ENCODE assay signal across 2 cellular contexts in the genomic region with DNA sequence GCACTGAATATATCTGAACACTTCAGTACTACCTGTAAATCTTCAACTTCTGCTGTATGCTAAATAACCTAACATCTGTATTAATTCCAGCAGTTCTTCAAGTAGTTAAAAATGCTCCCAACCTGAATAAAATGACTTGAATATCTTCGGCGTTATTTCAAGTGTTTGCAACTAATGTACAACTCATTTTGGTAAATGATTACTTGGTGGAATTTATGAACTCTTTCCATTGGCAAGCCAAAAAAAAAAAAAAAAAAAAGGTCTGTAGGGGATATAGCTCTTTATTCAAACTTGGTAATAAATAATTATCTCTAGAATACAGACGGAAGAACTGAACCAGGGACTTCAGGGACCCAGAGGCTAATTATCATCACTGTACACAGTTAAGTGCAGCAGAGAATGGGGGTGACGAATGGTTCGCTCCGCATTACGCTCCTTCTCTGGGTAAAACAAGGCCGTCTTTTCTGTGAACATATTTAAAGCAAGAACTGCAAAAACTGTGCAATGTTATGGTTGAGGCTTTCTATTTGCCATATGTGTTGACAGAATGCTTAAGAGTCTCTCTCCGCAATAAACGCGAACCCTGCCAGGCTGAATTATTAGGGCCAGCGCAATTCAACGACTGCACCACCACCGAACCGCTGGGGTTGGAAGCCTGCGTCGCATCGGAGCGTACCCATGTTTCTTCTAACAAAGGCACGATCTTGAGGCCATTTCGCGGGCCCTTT.
TF ChIP-seq lines count a peak whose summit lies in the region.

No MANE protein-coding gene starts in this region.

TF ChIP-seq in endothelial cell of umbilical vein, 7 proteins besides CTCF, POLR2A, EP300 and RAD21 (continued from another document):
- no peak for TF ChIP-seq GATA2 (IDR thresholded peaks at IDR 0.05; ENCODE audit: insufficient read depth, insufficient read length, low read depth, low read length)
- no peak for TF ChIP-seq JUN (IDR thresholded peaks at IDR 0.05; ENCODE audit: borderline replicate concordance, insufficient read depth, insufficient read length, low read depth)
- no peak for TF ChIP-seq EZH2 (IDR thresholded peaks at IDR 0.05; ENCODE audit: borderline replicate concordance, low read depth, low read length, severe bottlenecking)

TF ChIP-seq in neural cell, 6 proteins besides CTCF, POLR2A, EP300 and RAD21:
- TF ChIP-seq, protein P1, sequence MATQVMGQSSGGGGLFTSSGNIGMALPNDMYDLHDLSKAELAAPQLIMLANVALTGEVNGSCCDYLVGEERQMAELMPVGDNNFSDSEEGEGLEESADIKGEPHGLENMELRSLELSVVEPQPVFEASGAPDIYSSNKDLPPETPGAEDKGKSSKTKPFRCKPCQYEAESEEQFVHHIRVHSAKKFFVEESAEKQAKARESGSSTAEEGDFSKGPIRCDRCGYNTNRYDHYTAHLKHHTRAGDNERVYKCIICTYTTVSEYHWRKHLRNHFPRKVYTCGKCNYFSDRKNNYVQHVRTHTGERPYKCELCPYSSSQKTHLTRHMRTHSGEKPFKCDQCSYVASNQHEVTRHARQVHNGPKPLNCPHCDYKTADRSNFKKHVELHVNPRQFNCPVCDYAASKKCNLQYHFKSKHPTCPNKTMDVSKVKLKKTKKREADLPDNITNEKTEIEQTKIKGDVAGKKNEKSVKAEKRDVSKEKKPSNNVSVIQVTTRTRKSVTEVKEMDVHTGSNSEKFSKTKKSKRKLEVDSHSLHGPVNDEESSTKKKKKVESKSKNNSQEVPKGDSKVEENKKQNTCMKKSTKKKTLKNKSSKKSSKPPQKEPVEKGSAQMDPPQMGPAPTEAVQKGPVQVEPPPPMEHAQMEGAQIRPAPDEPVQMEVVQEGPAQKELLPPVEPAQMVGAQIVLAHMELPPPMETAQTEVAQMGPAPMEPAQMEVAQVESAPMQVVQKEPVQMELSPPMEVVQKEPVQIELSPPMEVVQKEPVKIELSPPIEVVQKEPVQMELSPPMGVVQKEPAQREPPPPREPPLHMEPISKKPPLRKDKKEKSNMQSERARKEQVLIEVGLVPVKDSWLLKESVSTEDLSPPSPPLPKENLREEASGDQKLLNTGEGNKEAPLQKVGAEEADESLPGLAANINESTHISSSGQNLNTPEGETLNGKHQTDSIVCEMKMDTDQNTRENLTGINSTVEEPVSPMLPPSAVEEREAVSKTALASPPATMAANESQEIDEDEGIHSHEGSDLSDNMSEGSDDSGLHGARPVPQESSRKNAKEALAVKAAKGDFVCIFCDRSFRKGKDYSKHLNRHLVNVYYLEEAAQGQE (IDR thresholded peaks at IDR 0.05; ENCODE audit: borderline replicate concordance), result no peak
- peak; percentile 19 for TF ChIP-seq MXI1 (conservative IDR thresholded peaks at IDR 0.05; ENCODE audit: poor library complexity, severe bottlenecking)
